Comparison of ENCODE assay signal across 18 cellular contexts in the genomic region with DNA sequence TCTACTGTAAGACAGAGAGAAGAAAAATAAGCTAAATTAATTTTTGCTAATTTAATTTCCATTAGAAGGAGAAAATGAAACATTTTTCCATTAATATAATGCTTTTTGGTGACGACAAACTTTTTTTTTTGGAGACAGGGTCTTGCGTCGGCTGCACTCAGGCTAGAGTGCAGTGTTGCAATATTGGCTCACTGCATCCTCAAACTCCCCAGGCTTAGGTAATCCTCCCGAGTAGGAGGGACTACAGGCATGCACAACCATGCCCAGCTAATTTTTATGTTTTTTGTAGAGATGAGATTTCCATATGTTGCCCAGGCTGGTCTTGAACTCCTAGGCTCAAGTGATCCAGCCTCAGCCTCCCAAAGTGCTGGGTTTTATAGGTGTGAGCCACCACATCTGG.
"Had no signal": no experiment of that assay in that cellular context is flagged by ENCODE, and none has a peak within 500 bp of the region (broad histone marks: within the 10 kb centered on the region; RNA-seq: fewer than 3 reads in every experiment).

No MANE protein-coding gene starts in this region.

- ATAC-seq: heart left ventricle; left colon; mucosa of descending colon; naive thymus-derived CD8-positive, alpha-beta T cell; psoas muscle; stimulated activated effector memory CD8-positive, alpha-beta T cell treated with anti-CD3 and anti-CD28 coated beads, Interleukin-12 subunit alpha, Interleukin-12 subunit beta, amount 100 ng/mL, for 72 hours; stimulated activated naive CD8-positive, alpha-beta T cell treated with anti-CD3 and anti-CD28 coated beads, Interleukin-15, Interleukin-2, amounts not matched to agents 100 U/mL and 50 U/mL, for 24 hours had no signal

- DNase-seq: dermis blood vessel endothelial cell; foreskin melanocyte; heart left ventricle; hippocampal formation; left colon; mucosa of descending colon; naive thymus-derived CD8-positive, alpha-beta T cell; psoas muscle; retina; right lobe of liver; stimulated activated CD4-positive, alpha-beta T cell treated with anti-CD3 and anti-CD28 coated beads, Interleukin-4, amount 100 ng/mL, for 1 hour; stimulated activated CD8-positive, alpha-beta memory T cell treated with anti-CD3 and anti-CD28 coated beads, Interleukin-4, amount 100 ng/mL, for 48 hours; stimulated activated naive CD8-positive, alpha-beta T cell treated with anti-CD3 and anti-CD28 coated beads, Interleukin-15, Interleukin-2, amounts not matched to agents 100 U/mL and 50 U/mL, for 24 hours; tibial artery had no signal

- H3K4me3 ChIP-seq: heart left ventricle, mucosa of descending colon, psoas muscle, right lobe of liver, tibial artery, upper lobe of left lung, vagina had no signal

- H3K27ac ChIP-seq: heart left ventricle, neutrophil, psoas muscle, right lobe of liver, tibial artery, upper lobe of left lung, vagina had no signal
